ENCODE assay signal across 26 cellular contexts in genomic region chr17:41592601-41593305, GRCh38. TPM values are rescaled to one million over a fixed set of nuclear protein-coding genes. Genes with fewer than 3 reads are reported as not detected.
A peak's percentile ranks its signal among the peaks of the same experiment; 100 is the strongest.
DNase-seq lines count a peak whose midpoint lies in the region; ATAC-seq and TF ChIP-seq lines count a peak whose summit lies in the region.
"Had no signal": no experiment of that assay in that cellular context is flagged by ENCODE, and none has a peak within 500 bp of the region (broad histone marks: within the 10 kb centered on the region; RNA-seq: fewer than 3 reads in every experiment).

No MANE protein-coding gene starts in this region.

- POLR2A ChIA-PET in WTC11 (lab: Charles Lee), result no interaction called here

- no peaks in the 10 kb centered on the region for H3K4me1 Mint-ChIP-seq in endodermal cell
- H3K4me1 Mint-ChIP-seq in activated T-cell treated with anti-CD3 and anti-CD28 coated beads, Interleukin-2, amount 50 U/mL, for 4 hours (ENCODE audit: low read depth), result no peaks in the 10 kb centered on the region
- peaks cover 3% of the 10 kb centered on the region for H3K4me1 Mint-ChIP-seq in WTC11
- H3K4me1 Mint-ChIP-seq: IgD-negative memory B cell had no signal

- no peak overlapping the region for H3K4me3 ChIP-seq in mammary epithelial cell (replicated peaks in 1 of 3; ENCODE audit: insufficient read depth in 1 of 3, low read depth in 2 of 3, low read length in 3 of 3)
- H3K4me3 ChIP-seq in breast epithelium, result no peak overlapping the region
- H3K4me3 ChIP-seq in endodermal cell (ENCODE audit: low read length), result no peak overlapping the region
- no peak overlapping the region for H3K4me3 ChIP-seq in neuronal stem cell (ENCODE audit: low read length in 2 of 2)

- BruUV-seq in mammary epithelial cell (replicated peaks; lab: Mats Ljungman, UMichigan), result no TSS peak

- DNase-seq in mammary epithelial cell (peak; percentile 30), breast epithelium (ENCODE audit: low spot score in 2 of 2) (no peak), endodermal cell (peak; percentile 51), neuronal stem cell (ENCODE audit: low spot score) (no peak), foreskin keratinocyte (no peak), germinal center (ENCODE audit: low spot score) (no peak), WTC11 (ENCODE audit: low spot score) (no peak)
- no peak for DNase-seq in activated T-cell treated with anti-CD3 and anti-CD28 coated beads, Interleukin-2, amount 50 U/mL, for 4 hours
- DNase-seq: 8988T, DMS153, DND-41, MM.1S, NCI-H1417, NCI-H1694 treated with DMSO at 0.1 percent for 48 hours, NCI-H2081, NCI-H2171 treated with DMSO at 0.1 percent for 48 hours, NCI-H524, NCI-H774, PC-3, SHP77 had no signal

- H2AK5ac ChIP-seq in neuronal stem cell (ENCODE audit: low read depth, low read length), result peak overlapping the region; percentile 1

- no peak overlapping the region for H4K8ac ChIP-seq in neuronal stem cell (ENCODE audit: low read depth, low read length)

- CTCF ChIA-PET in mammary epithelial cell (lab: Charles Lee; ENCODE audit: low non-redundant PET) (no interaction called here), WTC11 (lab: Charles Lee) (interaction anchor here (1.1 to 3.5 kb wide), 8 partner anchors 14 to 73 kb away, joined by 3 to 15 read pairs (median 8); no protein-coding TSS in a partner anchor)

- no peak overlapping the region for H2BK12ac ChIP-seq in neuronal stem cell (ENCODE audit: low read length)

- H3K4me2 ChIP-seq in mammary epithelial cell (ENCODE audit: insufficient read depth, low read depth, low read length) (no peak overlapping the region), neuronal stem cell (ENCODE audit: insufficient read depth, low read length, poor library complexity, severe bottlenecking) (no peak overlapping the region)
- H3K4me2 ChIP-seq: KMS-11 had no signal

- H3K4me1 ChIP-seq in mammary epithelial cell (ENCODE audit: insufficient read depth, low read length) (peaks cover 14% of the 10 kb centered on the region), breast epithelium (no peaks in the 10 kb centered on the region), endodermal cell (ENCODE audit: control insufficient read depth, insufficient read depth, low read length) (no peaks in the 10 kb centered on the region), neuronal stem cell (ENCODE audit: control insufficient read depth in 2 of 2, insufficient read depth in 1 of 2, low read depth in 1 of 2, low read length in 2 of 2) (peaks cover 0 to 4% of the 10 kb centered on the region in 2 donors), foreskin keratinocyte (peaks cover 26% of the 10 kb centered on the region)

- no peaks in the 10 kb centered on the region for H3K36me3 Mint-ChIP-seq in endodermal cell (ENCODE audit: low read depth)
- H3K36me3 Mint-ChIP-seq in activated T-cell treated with anti-CD3 and anti-CD28 coated beads, Interleukin-2, amount 50 U/mL, for 4 hours (ENCODE audit: insufficient read depth), result no peaks in the 10 kb centered on the region
- H3K36me3 Mint-ChIP-seq in WTC11, result no peaks in the 10 kb centered on the region
- H3K36me3 Mint-ChIP-seq: IgD-negative memory B cell had no signal

- no peak for TF ChIP-seq POLR2A in breast epithelium (IDR thresholded peaks at IDR 0.05)

- H3K9me3 Mint-ChIP-seq in endodermal cell (no peaks in the 10 kb centered on the region), WTC11 (0 out of 2 replicates have a peak, but pooled peaks cover 1% of the 10 kb centered on the region)
- H3K9me3 Mint-ChIP-seq in activated T-cell treated with anti-CD3 and anti-CD28 coated beads, Interleukin-2, amount 50 U/mL, for 4 hours, result no peaks in the 10 kb centered on the region
- H3K9me3 Mint-ChIP-seq: IgD-negative memory B cell had no signal

- H3K4me3 Mint-ChIP-seq in endodermal cell (no peak overlapping the region), WTC11 (no peak overlapping the region)
- H3K4me3 Mint-ChIP-seq in activated T-cell treated with anti-CD3 and anti-CD28 coated beads, Interleukin-2, amount 50 U/mL, for 4 hours, result no peak overlapping the region
- H3K4me3 Mint-ChIP-seq: IgD-negative memory B cell had no signal

- dilution Hi-C loops in mammary epithelial cell (cut with HindIII; ENCODE audit: low sequenced_read_pairs), result no loop called here

- H3K79me2 ChIP-seq in mammary epithelial cell (ENCODE audit: insufficient read depth, low read length), result no peaks in the 10 kb centered on the region

- TF ChIP-seq CTCF in mammary epithelial cell (conservative IDR thresholded peaks at IDR 0.05 in 1 of 2, IDR thresholded peaks at IDR 0.05 in 1 of 2; ENCODE audit: extremely low read depth in 1 of 2, insufficient read depth in 1 of 2, low read depth in 1 of 2, low read length in 2 of 2) (no peak), breast epithelium (IDR thresholded peaks at IDR 0.05) (no peak), endodermal cell (conservative IDR thresholded peaks at IDR 0.05) (no peak), foreskin keratinocyte (conservative IDR thresholded peaks at IDR 0.05) (no peak), WTC11 (IDR thresholded peaks at IDR 0.05) (no peak)

- intact Hi-C loops in mammary epithelial cell (cut with micrococcal nuclease) (no loop called here), breast epithelium (cut with DNase I; ENCODE audit: low total_unique reads) (no loop called here)

- ATAC-seq in foreskin keratinocyte (no peak), WTC11 (no peak)
- no peak for ATAC-seq in activated T-cell treated with anti-CD3 and anti-CD28 coated beads, Interleukin-2, amount 50 U/mL, for 4 hours
- ATAC-seq: PC-3 had no signal

- WGBS in mammary epithelial cell (ENCODE audit: low coverage, missing lambda C conversion rate), result 80% methylated on average over 2 of the region's 12 CpGs
- 89 to 91% methylated on average over 9 to 12 of the region's 12 CpGs for WGBS in endodermal cell (ENCODE audit: insufficient coverage in 1 of 2, insufficient read length in 1 of 2), 2 experiments
- WGBS in neuronal stem cell (ENCODE audit: extremely low coverage in 2 of 2, insufficient read length in 2 of 2, insufficient replicate concordance in 1 of 2), 2 donors, result no CpG with 5 or more reads among the region's 12 CpGs

- H2BK15ac ChIP-seq in neuronal stem cell (ENCODE audit: low read length), result no peak overlapping the region

- no peaks in the 10 kb centered on the region for H4K20me1 ChIP-seq in mammary epithelial cell (ENCODE audit: insufficient read depth, low read length)

- H3K27ac Mint-ChIP-seq in endodermal cell (no peak overlapping the region), WTC11 (no peak overlapping the region)
- H3K27ac Mint-ChIP-seq: IgD-negative memory B cell had no signal

- H3K27me3 ChIP-seq in mammary epithelial cell (ENCODE audit: insufficient read depth, low read length), result no peaks in the 10 kb centered on the region
- no peaks in the 10 kb centered on the region for H3K27me3 ChIP-seq in breast epithelium
- no peaks in the 10 kb centered on the region for H3K27me3 ChIP-seq in endodermal cell (ENCODE audit: control insufficient read depth, insufficient read depth, low read length, poor library complexity, severe bottlenecking)
- H3K27me3 ChIP-seq in neuronal stem cell (ENCODE audit: control insufficient read depth in 3 of 3, insufficient read depth in 3 of 3, low read depth in 1 of 3, low read length in 3 of 3), result peaks cover 0 to 16% (median 0%) of the 10 kb centered on the region in 3 experiments
- no peaks in the 10 kb centered on the region for H3K27me3 ChIP-seq in foreskin keratinocyte

- H2AFZ ChIP-seq in mammary epithelial cell (ENCODE audit: low read depth, low read length), result no peak overlapping the region
- no peak overlapping the region for H2AFZ ChIP-seq in neuronal stem cell (ENCODE audit: low read length)

- peak overlapping the region; percentile 41 for H3K18ac ChIP-seq in neuronal stem cell (ENCODE audit: low read length)

- H3K27ac ChIP-seq in mammary epithelial cell (ENCODE audit: insufficient read depth, low read depth, low read length) (no peak overlapping the region), breast epithelium (no peak overlapping the region), endodermal cell (ENCODE audit: low read depth, low read length) (no peak overlapping the region), neuronal stem cell (replicated peaks; ENCODE audit: low read length) (no peak overlapping the region), foreskin keratinocyte (no peak overlapping the region)
- H3K27ac ChIP-seq: HL-60, KMS-11 had no signal

- no peaks in the 10 kb centered on the region for H3K36me3 ChIP-seq in mammary epithelial cell (ENCODE audit: insufficient read depth, low read length)
- H3K36me3 ChIP-seq in breast epithelium, result no peaks in the 10 kb centered on the region
- no peaks in the 10 kb centered on the region for H3K36me3 ChIP-seq in endodermal cell (ENCODE audit: control insufficient read depth, insufficient read depth, low read length)
- H3K36me3 ChIP-seq in neuronal stem cell (replicated peaks in 1 of 2; ENCODE audit: control insufficient read depth in 2 of 2, insufficient read depth in 2 of 2, low read length in 2 of 2), result no peaks in the 10 kb centered on the region

- H3K14ac ChIP-seq in neuronal stem cell (ENCODE audit: low read length), result no peak overlapping the region

- no peak overlapping the region for H2BK120ac ChIP-seq in neuronal stem cell (ENCODE audit: low read depth, low read length)

- in situ Hi-C loops in mammary epithelial cell (cut with MboI; ENCODE audit: low sequenced_read_pairs in 2 of 2), result no loop called here

- H4K91ac ChIP-seq in neuronal stem cell (ENCODE audit: low read depth, low read length, poor library complexity), result no peak overlapping the region

- no peak overlapping the region for H3K23ac ChIP-seq in neuronal stem cell (ENCODE audit: low read depth, low read length, poor library complexity)

- H3K9ac ChIP-seq in mammary epithelial cell (ENCODE audit: insufficient read depth, low read length), result no peak overlapping the region
- H3K9ac ChIP-seq in endodermal cell (ENCODE audit: extremely low read depth, low read length, poor library complexity, severe bottlenecking), result no peak overlapping the region
- no peak overlapping the region for H3K9ac ChIP-seq in neuronal stem cell (ENCODE audit: low read depth, low read length, poor library complexity)
- H3K9ac ChIP-seq: KMS-11 had no signal

- H2BK5ac ChIP-seq in neuronal stem cell (ENCODE audit: low read length), result no peak overlapping the region

- peaks cover 20% of the 10 kb centered on the region for H3K27me3 Mint-ChIP-seq in endodermal cell (ENCODE audit: insufficient read depth)
- H3K27me3 Mint-ChIP-seq in activated T-cell treated with anti-CD3 and anti-CD28 coated beads, Interleukin-2, amount 50 U/mL, for 4 hours (ENCODE audit: low read depth), result peaks cover 24% of the 10 kb centered on the region
- no peaks in the 10 kb centered on the region; the same call in 1 of the 2 replicates for H3K27me3 Mint-ChIP-seq in WTC11 (ENCODE audit: low read depth)

- H3K9me3 ChIP-seq in mammary epithelial cell (replicated peaks; ENCODE audit: insufficient read depth, low read length) (no peaks in the 10 kb centered on the region), breast epithelium (no peaks in the 10 kb centered on the region), endodermal cell (ENCODE audit: control insufficient read depth, low read length) (no peaks in the 10 kb centered on the region), neuronal stem cell (replicated peaks in 1 of 2; ENCODE audit: control insufficient read depth in 2 of 2, insufficient read depth in 1 of 2, low read depth in 1 of 2, low read length in 2 of 2) (no peaks in the 10 kb centered on the region)

- no peaks in the 10 kb centered on the region for H3K79me1 ChIP-seq in neuronal stem cell (ENCODE audit: low read depth, low read length)

- H3K4ac ChIP-seq in neuronal stem cell (ENCODE audit: low read length), result no peak overlapping the region

RNA-seq across cellular contexts. Expression of gene KRT14, which starts 6.1 kb away (rescaled TPM):
- 1,000 to 10,000 TPM; 4,602 to 9,976 TPM for total RNA-seq in mammary epithelial cell
- 26,464 TPM for polyA plus RNA-seq in mammary epithelial cell
- 15,260 TPM for polyA minus RNA-seq in mammary epithelial cell
- 100 to 1,000 TPM in 2 of 3 donors, under 1 TPM in 1; 0.80 to 692 (median 388) TPM for total RNA-seq in breast epithelium
- not detected for total RNA-seq in endodermal cell
- not detected for polyA plus RNA-seq in endodermal cell (2013, experiment 1 of 2)
- polyA plus RNA-seq in endodermal cell (2013, experiment 2 of 2), result not detected
- polyA plus RNA-seq in neuronal stem cell (2013, experiment 1 of 2), result not detected
- not detected for polyA plus RNA-seq in neuronal stem cell (2013, experiment 2 of 2)
- 12,113 and 14,268 TPM in 2 replicates for total RNA-seq in foreskin keratinocyte
- polyA plus RNA-seq in foreskin keratinocyte, result 17,138 and 18,688 TPM in 2 replicates
- total RNA-seq in activated T-cell treated with anti-CD3 and anti-CD28 coated beads, Interleukin-2, amount 50 U/mL, for 4 hours, result not detected
- not detected in 3 replicates for total RNA-seq in WTC11 (2021)
- total RNA-seq: RPMI7951, SK-MEL-5 had no signal
- polyA plus RNA-seq: IgD-negative memory B cell had no signal

RNA-seq across cellular contexts. Expression of gene KRT16, which starts 19.8 kb away (rescaled TPM):
- total RNA-seq in mammary epithelial cell (1,000 to 10,000 TPM in 1 of 2 donors, 100 to 1,000 TPM in 1; 585 to 1,021 TPM), breast epithelium (100 to 1,000 TPM in 1 of 3 donors, 10 to 100 TPM in 1, 1 to 10 TPM in 1; 2.6 to 100 (median 51.8) TPM), endodermal cell (not detected), foreskin keratinocyte (115 and 208 TPM in 2 replicates), WTC11 (2021) (not detected in 3 replicates)
- polyA plus RNA-seq in mammary epithelial cell (659 TPM), foreskin keratinocyte (132 and 240 TPM in 2 replicates)
- 694 TPM for polyA minus RNA-seq in mammary epithelial cell
- not detected for polyA plus RNA-seq in endodermal cell (2013, experiment 1 of 2)
- not detected for polyA plus RNA-seq in endodermal cell (2013, experiment 2 of 2)
- polyA plus RNA-seq in neuronal stem cell (2013, experiment 1 of 2), result not detected
- polyA plus RNA-seq in neuronal stem cell (2013, experiment 2 of 2), result 0.03 TPM
- total RNA-seq in activated T-cell treated with anti-CD3 and anti-CD28 coated beads, Interleukin-2, amount 50 U/mL, for 4 hours, result not detected
- total RNA-seq: SK-MEL-5 had no signal
- polyA plus RNA-seq: IgD-negative memory B cell had no signal

RNA-seq across cellular contexts. Expression of gene KRT9, which starts 20.9 kb away (rescaled TPM):
- under 1 TPM; 0.17 to 0.80 TPM for total RNA-seq in mammary epithelial cell
- polyA plus RNA-seq in mammary epithelial cell, result 0.35 TPM
- not detected for polyA minus RNA-seq in mammary epithelial cell
- under 1 TPM in 1 of 3 donors, not detected in 2; 0.44 TPM for total RNA-seq in breast epithelium
- not detected for total RNA-seq in endodermal cell
- not detected for polyA plus RNA-seq in endodermal cell (2013, experiment 1 of 2)
- not detected for polyA plus RNA-seq in endodermal cell (2013, experiment 2 of 2)
- not detected for polyA plus RNA-seq in neuronal stem cell (2013, experiment 1 of 2)
- polyA plus RNA-seq in neuronal stem cell (2013, experiment 2 of 2), result not detected
- total RNA-seq in foreskin keratinocyte, result 1.0 and 1.3 TPM in 2 replicates
- 1.4 and 1.7 TPM in 2 replicates for polyA plus RNA-seq in foreskin keratinocyte
- not detected for total RNA-seq in activated T-cell treated with anti-CD3 and anti-CD28 coated beads, Interleukin-2, amount 50 U/mL, for 4 hours
- not detected in 3 replicates for total RNA-seq in WTC11 (2021)
- total RNA-seq: PC-3, RPMI7951, SK-MEL-5 had no signal
- polyA plus RNA-seq: BJ, IgD-negative memory B cell had no signal

RNA-seq across cellular contexts. Expression of gene KRT17, which starts 31.6 kb away (rescaled TPM):
- total RNA-seq in mammary epithelial cell (over 10,000 TPM; 10,365 to 24,723 TPM), breast epithelium (1,000 to 10,000 TPM in 2 of 3 donors, 1 to 10 TPM in 1; 1.9 to 1,676 (median 1,373) TPM), endodermal cell (not detected), foreskin keratinocyte (3,495 and 3,975 TPM in 2 replicates), WTC11 (2021) (0.53 to 1.5 TPM (median 0.92 TPM) in 3 replicates)
- polyA plus RNA-seq in mammary epithelial cell (8,957 TPM), foreskin keratinocyte (3,974 and 4,528 TPM in 2 replicates)
- 6,693 TPM for polyA minus RNA-seq in mammary epithelial cell
- 0.36 TPM for polyA plus RNA-seq in endodermal cell (2013, experiment 1 of 2)
- 0.62 TPM for polyA plus RNA-seq in endodermal cell (2013, experiment 2 of 2)
- polyA plus RNA-seq in neuronal stem cell (2013, experiment 1 of 2), result 0.07 TPM
- 0.03 TPM for polyA plus RNA-seq in neuronal stem cell (2013, experiment 2 of 2)
- not detected for total RNA-seq in activated T-cell treated with anti-CD3 and anti-CD28 coated beads, Interleukin-2, amount 50 U/mL, for 4 hours
- total RNA-seq: SK-MEL-5 had no signal
- polyA plus RNA-seq: IgD-negative memory B cell had no signal

Comparison
In these comparisons a context has a peak if more than half of its experiments do, and no peak if none do; other contexts are left out.
1. DNase-seq: peak in mammary epithelial cell (single experiment) and endodermal cell (single experiment); none in breast epithelium (0 of 2), neuronal stem cell (single experiment), foreskin keratinocyte (0 of 2), activated T-cell treated with anti-CD3 and anti-CD28 coated beads, Interleukin-2, amount 50 U/mL, for 4 hours (single experiment), germinal center (single experiment) and WTC11 (single experiment).
2. RNA of gene KRT14, which starts 6.1 kb away (total RNA-seq): 12,113 to 14,268 TPM in foreskin keratinocyte and 4,602 to 9,976 TPM in mammary epithelial cell; 0.80 to 692 TPM in breast epithelium, not detected in endodermal cell, not detected in activated T-cell treated with anti-CD3 and anti-CD28 coated beads, Interleukin-2, amount 50 U/mL, for 4 hours and not detected in WTC11; every median in the first group is over 4 times any median in the second.